In genomic region chr11:130068546-130068985, GRCh38 we compare ENCODE assay signal across 8 cellular contexts. TPM values are rescaled to one million over a fixed set of nuclear protein-coding genes. Genes with fewer than 3 reads are reported as not detected.
DNase-seq lines count a peak whose midpoint lies in the region; ATAC-seq, FAIRE-seq and TF ChIP-seq lines count a peak whose summit lies in the region.

No MANE protein-coding gene starts in this region.

- H3K4me1 ChIP-seq in liver (ENCODE audit: control insufficient read depth in 4 of 4, insufficient read depth in 4 of 4, low read length in 3 of 4) (peaks cover 5 to 34% (median 20%) of the 10 kb centered on the region in 4 donors), thymus (ENCODE audit: control insufficient read depth, insufficient read depth, low read length) (peaks cover 6% of the 10 kb centered on the region)

- H3K27ac ChIP-seq in liver (ENCODE audit: low read depth in 1 of 2, low read length in 2 of 2): peak overlapping the region; percentile 87 to 96
- peak overlapping the region; percentile 86 for H3K27ac ChIP-seq in thymus (ENCODE audit: low read depth)

- peak overlapping the region; percentile 57 to 90 for H3K9ac ChIP-seq in liver (ENCODE audit: low read depth in 1 of 2, low read length in 2 of 2)

- peak; percentile 53 for DNase-seq in activated CD8-positive, alpha-beta memory T cell treated with anti-CD3 and anti-CD28 coated beads, Interleukin-2, amount 50 U/mL, for 48 hours
- DNase-seq in activated CD8-positive, alpha-beta memory T cell treated with anti-CD3 and anti-CD28 coated beads, Interleukin-2, amount 50 U/mL, for 4 hours: no peak
- DNase-seq in astrocyte of the cerebellum (ENCODE audit: low read depth): no peak
- no peak for DNase-seq in GM12891 (ENCODE audit: insufficient read length, low spot score)
- no peak for DNase-seq in dermis blood vessel endothelial cell

- TF ChIP-seq POLR2A in GM12891 (IDR thresholded peaks at IDR 0.05; ENCODE audit: low read depth, low read length): no peak

- H3K27me3 ChIP-seq in liver (ENCODE audit: control insufficient read depth in 4 of 4, insufficient read depth in 4 of 4, low read length in 3 of 4): no peaks in the 10 kb centered on the region
- peaks cover 12% of the 10 kb centered on the region for H3K27me3 ChIP-seq in thymus (ENCODE audit: control insufficient read depth, insufficient read depth)

- peak overlapping the region; percentile 69 for H3K4me3 ChIP-seq in astrocyte of the cerebellum (ENCODE audit: low read depth, low read length)
- H3K4me3 ChIP-seq in liver (ENCODE audit: low read depth in 1 of 3, low read length in 3 of 3): peak overlapping the region; percentile 67 to 98 (median 72)
- H3K4me3 ChIP-seq in thymus (ENCODE audit: low read length): peak overlapping the region; percentile 93

- no peak for ATAC-seq in GM19463 (IDR thresholded peaks at IDR 0.05; ENCODE audit: unreplicated experiment)

- in situ Hi-C loops in astrocyte of the cerebellum (cut with HindIII; ENCODE audit: low sequenced_read_pairs): no loop called here

- no peaks in the 10 kb centered on the region for H3K9me3 ChIP-seq in liver (ENCODE audit: control insufficient read depth in 4 of 4, low read length in 3 of 4)
- H3K9me3 ChIP-seq in thymus (ENCODE audit: control insufficient read depth): no peaks in the 10 kb centered on the region

- WGBS in liver: 26% methylated on average over 18 of the region's 18 CpGs
- WGBS in thymus: 74% methylated on average over 18 of the region's 18 CpGs

- no peak for TF ChIP-seq RAD21 in liver (IDR thresholded peaks at IDR 0.05)

- no peak for TF ChIP-seq CTCF in astrocyte of the cerebellum (IDR thresholded peaks at IDR 0.05; ENCODE audit: low read depth, low read length, missing control alignments)
- TF ChIP-seq CTCF in liver (IDR thresholded peaks at IDR 0.05; ENCODE audit: low read depth, low read length, missing input control): peak; percentile 15

- FAIRE-seq in GM12891 (lab: Jason Lieb, UNC): no peak

- H3K36me3 ChIP-seq in liver (ENCODE audit: control insufficient read depth in 4 of 4, insufficient read depth in 3 of 4, low read depth in 1 of 4, low read length in 3 of 4) (no peaks in the 10 kb centered on the region), thymus (ENCODE audit: control insufficient read depth, insufficient read depth) (no peaks in the 10 kb centered on the region)

TF ChIP-seq in liver, 16 proteins besides CTCF, POLR2A, EP300 and RAD21 (continues in another document):
- TF ChIP-seq ZBTB33 (IDR thresholded peaks at IDR 0.05): no peak
- no peak for TF ChIP-seq REST (IDR thresholded peaks at IDR 0.05)
- no peak for TF ChIP-seq FOXA2 (IDR thresholded peaks at IDR 0.05)
- TF ChIP-seq GABPA (IDR thresholded peaks at IDR 0.05 in 1 of 2, conservative IDR thresholded peaks at IDR 0.05 in 1 of 2): no peak
- no peak for TF ChIP-seq JUND (IDR thresholded peaks at IDR 0.05)
- TF ChIP-seq MAX (IDR thresholded peaks at IDR 0.05): no peak
- no peak for TF ChIP-seq FOXA1 (IDR thresholded peaks at IDR 0.05)
- no peak for TF ChIP-seq EGR1 (IDR thresholded peaks at IDR 0.05; ENCODE audit: low read depth in 2 of 2)

TF ChIP-seq in GM12891, 5 proteins besides CTCF, POLR2A, EP300 and RAD21:
- TF ChIP-seq POLR2AphosphoS5 (IDR thresholded peaks at IDR 0.05; ENCODE audit: low read depth, low read length) (no peak), TAF1 (IDR thresholded peaks at IDR 0.05; ENCODE audit: low read depth, low read length) (no peak), POU2F2 (IDR thresholded peaks at IDR 0.05; ENCODE audit: low read depth, low read length) (no peak), PAX5 (IDR thresholded peaks at IDR 0.05; ENCODE audit: insufficient read depth, low read length, severe bottlenecking) (no peak), SPI1 (IDR thresholded peaks at IDR 0.05; ENCODE audit: low read depth, low read length) (no peak)

RNA-seq across cellular contexts. Expression of gene APLP2, which starts 1.1 kb away (rescaled TPM):
- total RNA-seq in liver: 100 to 1,000 TPM; 190 to 337 TPM
- polyA plus RNA-seq in liver: 100 to 1,000 TPM; 227 to 238 TPM
- polyA plus RNA-seq in thymus: 101 TPM
- polyA plus RNA-seq in GM12891 (2012; ENCODE audit: low read depth, missing spikeins): 5.1 TPM
- 986 and 1,136 TPM in 2 replicates for total RNA-seq in dermis blood vessel endothelial cell
